In the genomic region with DNA sequence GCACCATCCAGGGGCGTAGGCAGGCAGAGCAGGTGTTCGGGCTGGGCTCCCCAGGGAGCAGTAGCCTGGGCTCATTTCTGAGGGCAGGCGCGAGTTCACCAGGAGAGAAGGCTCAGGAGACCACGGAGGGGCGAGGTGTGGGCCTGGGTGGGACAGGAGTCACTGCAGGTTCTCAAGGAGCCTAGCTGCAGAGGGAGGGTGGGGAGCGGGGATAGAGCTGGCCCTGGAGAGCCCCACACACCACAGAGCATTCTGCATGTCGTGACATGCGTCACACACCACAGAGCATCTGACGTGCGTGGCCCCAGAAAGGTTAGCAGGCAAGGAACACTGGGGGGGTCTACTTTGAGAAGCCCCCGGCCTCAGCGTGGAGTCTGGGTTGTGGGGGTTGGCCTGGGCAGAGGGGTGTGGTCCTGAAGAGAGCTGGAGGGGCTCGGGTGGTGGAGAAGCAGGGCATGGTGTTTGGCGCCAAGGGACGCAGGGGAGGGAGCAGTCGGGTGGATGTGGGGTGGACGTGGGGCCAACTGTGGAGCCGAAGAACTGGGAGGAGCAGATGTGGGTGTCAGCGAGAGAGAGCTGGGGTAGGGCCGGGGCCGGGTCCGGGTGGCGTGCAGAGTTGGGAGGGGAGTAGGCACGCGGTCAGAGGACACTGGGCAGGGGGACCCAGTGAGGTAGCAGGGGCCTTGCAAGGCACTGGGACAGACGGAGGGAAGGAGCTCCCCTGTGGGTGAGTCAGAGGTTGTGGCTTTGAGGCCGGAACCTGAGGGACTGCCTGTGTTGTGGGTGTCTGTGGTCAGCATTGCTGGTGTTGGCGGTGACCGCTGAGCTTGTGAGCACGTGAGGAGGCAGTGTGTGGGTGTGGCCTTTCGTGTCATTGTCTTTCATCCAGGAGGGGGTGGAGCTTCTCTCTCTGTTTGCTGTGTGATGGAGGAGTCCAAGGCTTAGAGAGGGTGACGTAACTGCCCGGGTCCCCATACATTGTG, we compare ENCODE assay signal across 8 cellular contexts. TPM values are rescaled to one million over a fixed set of nuclear protein-coding genes. Genes with fewer than 3 reads are reported as not detected.
DNase-seq lines count a peak whose midpoint lies in the region; ATAC-seq and TF ChIP-seq lines count a peak whose summit lies in the region.

No MANE protein-coding gene starts in this region.

- in situ Hi-C loops in ACHN (cut with HindIII; ENCODE audit: low pct_ligation_motif_present, low pct_unique_long_range_greater_than_20kb, low sequenced_read_pairs): no loop called here
- in situ Hi-C loops in SK-MEL-5 (cut with HindIII; ENCODE audit: low pct_unique_long_range_greater_than_20kb, low sequenced_read_pairs): no loop called here

- ATAC-seq in GM19351 (IDR thresholded peaks at IDR 0.05; ENCODE audit: unreplicated experiment) (peak; percentile 65), HG02759 (IDR thresholded peaks at IDR 0.05; ENCODE audit: unreplicated experiment) (no peak)

- H3K4me3 ChIP-seq in fibroblast of pulmonary artery (replicated peaks; ENCODE audit: low read depth, low read length): no peak overlapping the region

- peak; percentile 58 for DNase-seq in ACHN
- peak; percentile 42 for DNase-seq in SK-MEL-5 (ENCODE audit: low read depth, low spot score)
- DNase-seq in fibroblast of pulmonary artery (ENCODE audit: low read depth): peak; percentile 89
- DNase-seq in stimulated activated CD8-positive, alpha-beta memory T cell treated with anti-CD3 and anti-CD28 coated beads, Interleukin-7, amount 100 ng/mL, for 4 hours (ENCODE audit: low read depth in 2 of 2): peak; percentile 20 to 43
- no peak for DNase-seq in SIG-M5 (lab: John Stamatoyannopoulos, UW)
- DNase-seq in NCI-H2107 treated with DMSO at 0.1 percent for 48 hours (lab: John Stamatoyannopoulos, UW; ENCODE audit: unreplicated experiment): no peak

- TF ChIP-seq CTCF in fibroblast of pulmonary artery (IDR thresholded peaks at IDR 0.05; ENCODE audit: low read length, missing control alignments): no peak

RNA-seq across cellular contexts. Expression of a gene that starts 25.5 kb away (rescaled TPM):
- 647 and 651 TPM in 2 replicates for total RNA-seq in SK-MEL-5 (2014; rRNA removed; shearing (Covaris generic))
- 766 and 876 TPM in 2 replicates for polyA plus RNA-seq in SK-MEL-5 (2015; cell fraction: cytosol; rRNA removed)
- 4,663 and 5,004 TPM in 2 replicates for polyA plus RNA-seq in SK-MEL-5 (2015; cell fraction: nucleus; rRNA removed)

Comparison
In these comparisons a context has a peak if more than half of its experiments do, and no peak if none do; other contexts are left out.
1. DNase-seq: peak in ACHN (single experiment), SK-MEL-5 (single experiment), fibroblast of pulmonary artery (single experiment) and stimulated activated CD8-positive, alpha-beta memory T cell treated with anti-CD3 and anti-CD28 coated beads, Interleukin-7, amount 100 ng/mL, for 4 hours (2 of 2); none in SIG-M5 (single experiment) and NCI-H2107 treated with DMSO at 0.1 percent for 48 hours (single experiment).